ENCODE assay signal across 14 cellular contexts in genomic region chr1:2406451-2407041, GRCh38. TPM values are rescaled to one million over a fixed set of nuclear protein-coding genes. Genes with fewer than 3 reads are reported as not detected.
DNase-seq lines count a peak whose midpoint lies in the region; ATAC-seq, FAIRE-seq and TF ChIP-seq lines count a peak whose summit lies in the region.
"Had no signal": no experiment of that assay in that cellular context is flagged by ENCODE, and none has a peak within 500 bp of the region (broad histone marks: within the 10 kb centered on the region; RNA-seq: fewer than 3 reads in every experiment).

No MANE protein-coding gene starts in this region.

- H3K23ac ChIP-seq in H1 (ENCODE audit: insufficient read length): no peak overlapping the region

- H3K27me3 Mint-ChIP-seq in activated T-helper 1 cell treated with anti-CD3 and anti-CD28 coated beads, Interleukin-12 subunit alpha, Interleukin-12 subunit beta, Interleukin-2, Interleukin-4 antibody, amounts not matched to agents 30 ng/mL and 10 ng/mL and 1 ng/mL, durations not matched to agents 14 hours and 24 hours and 36 hours (ENCODE audit: insufficient read depth): no peaks in the 10 kb centered on the region
- H3K27me3 Mint-ChIP-seq: IgD-negative memory B cell had no signal

- no peak; a peak in 1 of 3 replicates for TF ChIP-seq POLR2A in H1 (IDR thresholded peaks at IDR 0.05; ENCODE audit: control extremely low read depth in 1 of 2, low read depth in 2 of 2, low read length in 2 of 2)

- peak overlapping the region; percentile 25 to 69 for H3K27ac Mint-ChIP-seq in activated naive CD4-positive, alpha-beta T cell treated with anti-CD3 and anti-CD28 coated beads, Interleukin-2, amount 50 U/mL, for 72 hours
- H3K27ac Mint-ChIP-seq in activated T-helper 1 cell treated with anti-CD3 and anti-CD28 coated beads, Interleukin-12 subunit alpha, Interleukin-12 subunit beta, Interleukin-2, Interleukin-4 antibody, amounts not matched to agents 30 ng/mL and 10 ng/mL and 1 ng/mL, durations not matched to agents 14 hours and 24 hours and 36 hours: no peak overlapping the region
- H3K27ac Mint-ChIP-seq: IgD-negative memory B cell, mesothelial cell of epicardium had no signal

- POLR2A ChIA-PET in OCI-LY7 (lab: Charles Lee) (no interaction called here), H1 (lab: Charles Lee; ENCODE audit: partially characterized antibody) (interaction anchor here (0.6 to 4.4 kb wide), 8 partner anchors 9 to 853 kb away, joined by 3 to 29 read pairs (median 3); partner anchors contain the start of gene HES5)

- H2BK5ac ChIP-seq in H1 (ENCODE audit: low read depth, low read length): no peak overlapping the region

- no peak overlapping the region for H3K14ac ChIP-seq in H1 (ENCODE audit: insufficient read length)

- TF ChIP-seq RAD21 in H1 (IDR thresholded peaks at IDR 0.05 in 1 of 2, conservative IDR thresholded peaks at IDR 0.05 in 1 of 2; ENCODE audit: low read depth in 2 of 2, low read length in 2 of 2): peak; percentile 8 to 27; a peak in 2 of 4 replicates

- H3K9me2 ChIP-seq in OCI-LY7 (ENCODE audit: insufficient read depth, low read length): no peaks in the 10 kb centered on the region

- H3K56ac ChIP-seq in H1 (replicated peaks; ENCODE audit: insufficient read length, low read depth, low read length): no peak overlapping the region

- H2AK5ac ChIP-seq in H1 (ENCODE audit: low read depth, low read length): no peak overlapping the region

- no peak overlapping the region for H2BK12ac ChIP-seq in H1 (ENCODE audit: low read depth, low read length)

- no peaks in the 10 kb centered on the region; the same call in 1 of the 2 replicates for H3K79me1 ChIP-seq in H1 (ENCODE audit: low read depth, low read length)

- CTCF ChIA-PET in OCI-LY7 (lab: Charles Lee; ENCODE audit: unreplicated experiment) (no interaction called here), H1 (lab: Charles Lee; ENCODE audit: partially characterized antibody) (interaction anchor here (0.9 to 2.4 kb wide), 9 partner anchors 10 to 1224 kb away, joined by 3 to 10 read pairs (median 5); no protein-coding TSS in a partner anchor)

- ATAC-seq in activated naive CD4-positive, alpha-beta T cell treated with anti-CD3 and anti-CD28 coated beads, Interleukin-2, amount 50 U/mL, for 72 hours: peak in 1 of 2 donors; percentile 8
- no peak for ATAC-seq in GM19452 (IDR thresholded peaks at IDR 0.05; ENCODE audit: unreplicated experiment)
- ATAC-seq: activated T-cell treated with anti-CD3 and anti-CD28 coated beads, Interleukin-2, amount 50 U/mL, for 4 hours had no signal

- no peak overlapping the region for H4K91ac ChIP-seq in H1 (replicated peaks; ENCODE audit: insufficient read length, low read length)

- H3K36me3 Mint-ChIP-seq in activated naive CD4-positive, alpha-beta T cell treated with anti-CD3 and anti-CD28 coated beads, Interleukin-2, amount 50 U/mL, for 72 hours: peaks cover 0 to 6% of the 10 kb centered on the region in 2 donors
- H3K36me3 Mint-ChIP-seq in activated T-helper 1 cell treated with anti-CD3 and anti-CD28 coated beads, Interleukin-12 subunit alpha, Interleukin-12 subunit beta, Interleukin-2, Interleukin-4 antibody, amounts not matched to agents 30 ng/mL and 10 ng/mL and 1 ng/mL, durations not matched to agents 14 hours and 24 hours and 36 hours (ENCODE audit: low read depth): peaks cover 24% of the 10 kb centered on the region

- FAIRE-seq in H1 (lab: Jason Lieb, UNC): no peak

- no peaks in the 10 kb centered on the region for H3K23me2 ChIP-seq in H1 (ENCODE audit: low read depth, low read length)

- no peak overlapping the region for H3K4me3 Mint-ChIP-seq in activated T-helper 1 cell treated with anti-CD3 and anti-CD28 coated beads, Interleukin-12 subunit alpha, Interleukin-12 subunit beta, Interleukin-2, Interleukin-4 antibody, amounts not matched to agents 30 ng/mL and 10 ng/mL and 1 ng/mL, durations not matched to agents 14 hours and 24 hours and 36 hours
- H3K4me3 Mint-ChIP-seq: activated T-cell treated with anti-CD3 and anti-CD28 coated beads, Interleukin-2, amount 50 U/mL, for 4 hours; mesothelial cell of epicardium had no signal

- H3K18ac ChIP-seq in H1 (ENCODE audit: extremely low read depth, low read length): no peak overlapping the region

- H2BK20ac ChIP-seq in H1 (ENCODE audit: low read length): no peak overlapping the region

- no peaks in the 10 kb centered on the region for H3K27me3 ChIP-seq in H1 (replicated peaks in 1 of 4; ENCODE audit: control insufficient read depth in 3 of 4, extremely low read depth in 1 of 4, insufficient read depth in 3 of 4, low read length in 3 of 4)

- H3K79me2 ChIP-seq in OCI-LY7 (ENCODE audit: insufficient read depth, low read depth, low read length): no peaks in the 10 kb centered on the region
- H3K79me2 ChIP-seq in H1 (ENCODE audit: control insufficient read depth in 1 of 2, insufficient read depth in 2 of 2, low read length in 2 of 2): peaks cover 0 to 1% of the 10 kb centered on the region in 2 experiments; a peak in 1 of 4 replicates

- BruUV-seq in OCI-LY7 (replicated peaks; lab: Mats Ljungman, UMichigan): no TSS peak

- H3K9ac ChIP-seq in H1 (replicated peaks in 1 of 4; ENCODE audit: extremely low read depth in 1 of 4, low read depth in 3 of 4, low read length in 3 of 4): no peak overlapping the region

- H3K4me3 ChIP-seq in OCI-LY7 (ENCODE audit: low read depth, low read length, poor library complexity, severe bottlenecking) (no peak overlapping the region), H1 (ENCODE audit: extremely low read depth in 1 of 4, insufficient read depth in 2 of 4, low read depth in 3 of 4, low read length in 4 of 4) (no peak overlapping the region), retinal pigment epithelial cell (ENCODE audit: low read length) (no peak overlapping the region)
- H3K4me3 ChIP-seq: prostate gland had no signal

- H3K9me3 ChIP-seq in OCI-LY7 (ENCODE audit: low read length) (no peaks in the 10 kb centered on the region), H1 (ENCODE audit: insufficient read depth in 2 of 2, low read depth in 1 of 2, low read length in 1 of 2) (no peaks in the 10 kb centered on the region)
- H3K9me3 ChIP-seq: prostate gland had no signal

- peak; percentile 37 for TF ChIP-seq CTCF in OCI-LY7 (conservative IDR thresholded peaks at IDR 0.05; ENCODE audit: low read length)
- peak in 2 of 3 experiments; percentile 37 to 52; a peak in 3 of 4 replicates for TF ChIP-seq CTCF in H1 (IDR thresholded peaks at IDR 0.05; ENCODE audit: control extremely low read depth in 1 of 3, insufficient read depth in 1 of 3, low read depth in 1 of 3, low read length in 3 of 3)
- peak; percentile 6 for TF ChIP-seq CTCF in retinal pigment epithelial cell (conservative IDR thresholded peaks at IDR 0.05; ENCODE audit: low read depth, low read length)

- no peak overlapping the region for H3K4me2 ChIP-seq in OCI-LY7 (ENCODE audit: low read length)
- no peak overlapping the region for H3K4me2 ChIP-seq in H1 (ENCODE audit: insufficient read depth in 1 of 2, low read depth in 2 of 2, low read length in 2 of 2)

- no peak overlapping the region for H4K8ac ChIP-seq in H1 (ENCODE audit: extremely low read depth, insufficient read depth, low read length)

- no peak for TF ChIP-seq EP300 in H1 (IDR thresholded peaks at IDR 0.05; ENCODE audit: borderline replicate concordance in 1 of 2, low read depth in 2 of 2, low read length in 2 of 2)

- intact Hi-C loops in OCI-LY7 (cut with micrococcal nuclease; ENCODE audit: unreplicated experiment): no loop called here
- intact Hi-C loops in activated T-helper 1 cell treated with anti-CD3 and anti-CD28 coated beads, Interleukin-12 subunit alpha, Interleukin-12 subunit beta, Interleukin-2, Interleukin-4 antibody, amounts not matched to agents 30 ng/mL and 10 ng/mL and 1 ng/mL, durations not matched to agents 14 hours and 24 hours and 36 hours (cut with micrococcal nuclease): no loop called here

- H4K20me1 ChIP-seq in OCI-LY7 (ENCODE audit: insufficient read depth, low read length) (no peaks in the 10 kb centered on the region), H1 (replicated peaks in 1 of 2; ENCODE audit: control insufficient read depth in 1 of 2, insufficient read depth in 2 of 2, low read length in 2 of 2) (peaks cover 4 to 23% of the 10 kb centered on the region in 2 experiments)

- H3K4me1 ChIP-seq in OCI-LY7 (ENCODE audit: insufficient read depth, low read length, poor library complexity, severe bottlenecking): peaks cover 9% of the 10 kb centered on the region
- peaks cover 0 to 1% (median under 1%) of the 10 kb centered on the region in 4 experiments; a peak in 2 of 7 replicates for H3K4me1 ChIP-seq in H1 (replicated peaks in 1 of 4; ENCODE audit: control insufficient read depth in 3 of 4, insufficient read depth in 4 of 4, low read length in 3 of 4)

- H3K27ac ChIP-seq in OCI-LY7 (ENCODE audit: low read depth, low read length, poor library complexity, severe bottlenecking) (no peak overlapping the region), H1 (ENCODE audit: low read depth, low read length) (no peak overlapping the region), substantia nigra (ENCODE audit: low read depth, low read length, poor library complexity, severe bottlenecking) (no peak overlapping the region)
- H3K27ac ChIP-seq: prostate gland had no signal

- DNase-seq in activated naive CD4-positive, alpha-beta T cell treated with anti-CD3 and anti-CD28 coated beads, Interleukin-2, amount 50 U/mL, for 72 hours (ENCODE audit: low spot score in 2 of 2): no peak
- no peak for DNase-seq in activated naive CD4-positive, alpha-beta T cell treated with anti-CD3 and anti-CD28 coated beads, Interleukin-2, amount 50 U/mL, for 16 hours
- no peak for DNase-seq in OCI-LY7 (ENCODE audit: low spot score)
- no peak for DNase-seq in H1 (ENCODE audit: low read depth in 1 of 2, low spot score in 2 of 2)
- DNase-seq in retinal pigment epithelial cell (ENCODE audit: low read depth): no peak
- DNase-seq in substantia nigra (lab: John Stamatoyannopoulos, UW): no peak
- DNase-seq in activated T-helper 1 cell treated with anti-CD3 and anti-CD28 coated beads, Interleukin-12 subunit alpha, Interleukin-12 subunit beta, Interleukin-2, Interleukin-4 antibody, amounts not matched to agents 30 ng/mL and 10 ng/mL and 1 ng/mL, durations not matched to agents 14 hours and 24 hours and 36 hours (ENCODE audit: low spot score): no peak
- DNase-seq: activated T-cell treated with anti-CD3 and anti-CD28 coated beads, Interleukin-2, amount 50 U/mL, for 4 hours; NCI-H1436; SW 1271 had no signal

- no peaks in the 10 kb centered on the region for H3K9me3 Mint-ChIP-seq in activated naive CD4-positive, alpha-beta T cell treated with anti-CD3 and anti-CD28 coated beads, Interleukin-2, amount 50 U/mL, for 72 hours
- H3K9me3 Mint-ChIP-seq in activated T-helper 1 cell treated with anti-CD3 and anti-CD28 coated beads, Interleukin-12 subunit alpha, Interleukin-12 subunit beta, Interleukin-2, Interleukin-4 antibody, amounts not matched to agents 30 ng/mL and 10 ng/mL and 1 ng/mL, durations not matched to agents 14 hours and 24 hours and 36 hours: no peaks in the 10 kb centered on the region
- H3K9me3 Mint-ChIP-seq: activated T-cell treated with anti-CD3 and anti-CD28 coated beads, Interleukin-2, amount 50 U/mL, for 4 hours; IgD-negative memory B cell; mesothelial cell of epicardium had no signal

- H4K5ac ChIP-seq in H1 (ENCODE audit: insufficient read length, low read depth, low read length): no peak overlapping the region

- H2AFZ ChIP-seq in OCI-LY7 (ENCODE audit: low read length) (no peak overlapping the region), H1 (ENCODE audit: low read length) (no peak overlapping the region)

- H3K36me3 ChIP-seq in OCI-LY7 (ENCODE audit: insufficient read depth, low read length) (peaks cover 62% of the 10 kb centered on the region), H1 (ENCODE audit: control insufficient read depth in 2 of 4, insufficient read depth in 4 of 4, low read length in 3 of 4) (peaks cover 20 to 49% (median 40%) of the 10 kb centered on the region in 4 experiments)

- H3K4ac ChIP-seq in H1 (replicated peaks; ENCODE audit: insufficient read length, low read depth, low read length): no peak overlapping the region

- WGBS in H1 (ENCODE audit: extremely low coverage in 1 of 2, insufficient coverage in 1 of 2, insufficient read length in 1 of 2, insufficient replicate concordance in 2 of 2, low coverage in 1 of 2, low lambda C conversion rate in 2 of 2, missing lambda C conversion rate in 1 of 2), 2 experiments: 90% methylated on average over 20 of the region's 26 CpGs; no CpG with 5 or more reads in 1 of the 2 experiments

- H3K4me1 Mint-ChIP-seq in activated T-helper 1 cell treated with anti-CD3 and anti-CD28 coated beads, Interleukin-12 subunit alpha, Interleukin-12 subunit beta, Interleukin-2, Interleukin-4 antibody, amounts not matched to agents 30 ng/mL and 10 ng/mL and 1 ng/mL, durations not matched to agents 14 hours and 24 hours and 36 hours (ENCODE audit: low read depth): peaks cover 10% of the 10 kb centered on the region

- no peak overlapping the region for H2BK120ac ChIP-seq in H1 (replicated peaks; ENCODE audit: low read depth, low read length)

- no peak overlapping the region for H2BK15ac ChIP-seq in H1 (ENCODE audit: low read length)

RNA-seq across cellular contexts. Expression of gene PEX10, which starts 5.8 kb away (rescaled TPM):
- 10 to 100 TPM in 1 of 2 donors, 1 to 10 TPM in 1; 4.7 to 17.0 TPM for total RNA-seq in activated naive CD4-positive, alpha-beta T cell treated with anti-CD3 and anti-CD28 coated beads, Interleukin-2, amount 50 U/mL, for 72 hours
- total RNA-seq in OCI-LY7 (2014; rRNA removed; shearing (Covaris generic)): 22.6 and 23.3 TPM in 2 replicates
- 19.4 and 24.5 TPM in 2 replicates for total RNA-seq in OCI-LY7 (2022)
- 24.3 and 24.7 TPM in 2 replicates for total RNA-seq in H1 (2021; fragmentation: NEBNext Ultra II Directional; extraction: Animal tissue kit (Norgen Biotek cat#: 25700))
- polyA plus RNA-seq in H1 (2011; rRNA removed): 26.9 and 37.3 TPM in 2 replicates
- 29.9 TPM for polyA plus RNA-seq in H1 (2011; cell fraction: cytosol; rRNA removed)
- polyA plus RNA-seq in H1 (2011; cell fraction: nucleus; rRNA removed): 42.6 TPM
- 16.5 to 25.6 TPM (median 24.1 TPM) in 4 replicates for polyA plus RNA-seq in H1 (2012, experiment 1 of 2)
- 26.0 TPM for polyA plus RNA-seq in H1 (2012, experiment 2 of 2)
- 13.3 TPM for polyA plus RNA-seq in H1 (2013, experiment 1 of 2)
- polyA plus RNA-seq in H1 (2013, experiment 2 of 2): 13.7 TPM
- polyA minus RNA-seq in H1 (2011; rRNA and poly(A)+ RNA removed): 10.7 and 13.6 TPM in 2 replicates
- 19.8 TPM for polyA minus RNA-seq in H1 (2011; cell fraction: cytosol; rRNA and poly(A)+ RNA removed)
- polyA minus RNA-seq in H1 (2011; cell fraction: nucleus; rRNA and poly(A)+ RNA removed): 22.3 TPM
- 22.4 and 24.0 TPM in 2 replicates for total RNA-seq in activated T-helper 1 cell treated with anti-CD3 and anti-CD28 coated beads, Interleukin-12 subunit alpha, Interleukin-12 subunit beta, Interleukin-2, Interleukin-4 antibody, amounts not matched to agents 30 ng/mL and 10 ng/mL and 1 ng/mL, durations not matched to agents 14 hours and 24 hours and 36 hours

RNA-seq across cellular contexts. Expression of gene RER1, which starts 14.9 kb away (rescaled TPM):
- total RNA-seq in activated naive CD4-positive, alpha-beta T cell treated with anti-CD3 and anti-CD28 coated beads, Interleukin-2, amount 50 U/mL, for 72 hours: 100 to 1,000 TPM; 102 to 135 TPM
- total RNA-seq in OCI-LY7 (2014; rRNA removed; shearing (Covaris generic)): 54.4 and 60.5 TPM in 2 replicates
- total RNA-seq in OCI-LY7 (2022): 113 and 138 TPM in 2 replicates
- total RNA-seq in H1 (2021; fragmentation: NEBNext Ultra II Directional; extraction: Animal tissue kit (Norgen Biotek cat#: 25700)): 92.0 and 102 TPM in 2 replicates
- polyA plus RNA-seq in H1 (2011; rRNA removed): 120 and 134 TPM in 2 replicates
- polyA plus RNA-seq in H1 (2011; cell fraction: cytosol; rRNA removed): 93.7 TPM
- polyA plus RNA-seq in H1 (2011; cell fraction: nucleus; rRNA removed): 63.8 TPM
- 70.3 to 94.7 TPM (median 80.1 TPM) in 4 replicates for polyA plus RNA-seq in H1 (2012, experiment 1 of 2)
- polyA plus RNA-seq in H1 (2012, experiment 2 of 2): 37.7 TPM
- 96.9 TPM for polyA plus RNA-seq in H1 (2013, experiment 1 of 2)
- polyA plus RNA-seq in H1 (2013, experiment 2 of 2): 106 TPM
- polyA minus RNA-seq in H1 (2011; rRNA and poly(A)+ RNA removed): 133 and 151 TPM in 2 replicates
- polyA minus RNA-seq in H1 (2011; cell fraction: cytosol; rRNA and poly(A)+ RNA removed): 34.6 TPM
- polyA minus RNA-seq in H1 (2011; cell fraction: nucleus; rRNA and poly(A)+ RNA removed): 20.3 TPM
- total RNA-seq in activated T-helper 1 cell treated with anti-CD3 and anti-CD28 coated beads, Interleukin-12 subunit alpha, Interleukin-12 subunit beta, Interleukin-2, Interleukin-4 antibody, amounts not matched to agents 30 ng/mL and 10 ng/mL and 1 ng/mL, durations not matched to agents 14 hours and 24 hours and 36 hours: 161 and 177 TPM in 2 replicates

RNA-seq across cellular contexts. Expression of gene MORN1, which starts 15.2 kb away (rescaled TPM):
- total RNA-seq in activated naive CD4-positive, alpha-beta T cell treated with anti-CD3 and anti-CD28 coated beads, Interleukin-2, amount 50 U/mL, for 72 hours: 1 to 10 TPM; 2.0 to 5.7 TPM
- 13.1 and 19.4 TPM in 2 replicates for total RNA-seq in OCI-LY7 (2014; rRNA removed; shearing (Covaris generic))
- total RNA-seq in OCI-LY7 (2022): 23.6 and 29.7 TPM in 2 replicates
- total RNA-seq in H1 (2021; fragmentation: NEBNext Ultra II Directional; extraction: Animal tissue kit (Norgen Biotek cat#: 25700)): 9.1 and 10.5 TPM in 2 replicates
- polyA plus RNA-seq in H1 (2011; rRNA removed): 5.0 and 7.6 TPM in 2 replicates
- polyA plus RNA-seq in H1 (2011; cell fraction: cytosol; rRNA removed): 6.9 TPM
- polyA plus RNA-seq in H1 (2011; cell fraction: nucleus; rRNA removed): 15.8 TPM
- polyA plus RNA-seq in H1 (2012, experiment 1 of 2): 4.3 to 8.9 TPM (median 7.8 TPM) in 4 replicates
- 2.9 TPM for polyA plus RNA-seq in H1 (2012, experiment 2 of 2)
- polyA plus RNA-seq in H1 (2013, experiment 1 of 2): 3.5 TPM
- 3.7 TPM for polyA plus RNA-seq in H1 (2013, experiment 2 of 2)
- 9.2 and 11.9 TPM in 2 replicates for polyA minus RNA-seq in H1 (2011; rRNA and poly(A)+ RNA removed)
- polyA minus RNA-seq in H1 (2011; cell fraction: cytosol; rRNA and poly(A)+ RNA removed): 7.9 TPM
- polyA minus RNA-seq in H1 (2011; cell fraction: nucleus; rRNA and poly(A)+ RNA removed): 14.4 TPM
- 8.4 and 8.6 TPM in 2 replicates for total RNA-seq in activated T-helper 1 cell treated with anti-CD3 and anti-CD28 coated beads, Interleukin-12 subunit alpha, Interleukin-12 subunit beta, Interleukin-2, Interleukin-4 antibody, amounts not matched to agents 30 ng/mL and 10 ng/mL and 1 ng/mL, durations not matched to agents 14 hours and 24 hours and 36 hours
